ENCODE assay signal across 14 cellular contexts in genomic region chr12:52252175-52252615, GRCh38. TPM values are rescaled to one million over a fixed set of nuclear protein-coding genes. Genes with fewer than 3 reads are reported as not detected.
DNase-seq lines count a peak whose midpoint lies in the region; ATAC-seq, FAIRE-seq and TF ChIP-seq lines count a peak whose summit lies in the region.
"Not testable (repeated sequence)": the region's sequence is repeated elsewhere in the genome, so short reads cannot be mapped to it uniquely, and the experiment has no call there.
"Had no signal": no experiment of that assay in that cellular context is flagged by ENCODE, and none has a peak within 500 bp of the region (broad histone marks: within the 10 kb centered on the region; RNA-seq: fewer than 3 reads in every experiment).

No MANE protein-coding gene starts in this region.

- DNase-seq in ELR (ENCODE audit: low read depth) (peak; percentile 39), OCI-M1 (lab: John Stamatoyannopoulos, UW) (peak; percentile 9), WERI-Rb-1 (peak; percentile 33), K562 (ENCODE audit: extremely low read depth in 1 of 4, low spot score in 3 of 4) (peak in 2 of 4 experiments; percentile 21 to 25)
- DNase-seq in HFF-Myc (ENCODE audit: extremely low read depth, low read depth); fibroblast of mammary gland (ENCODE audit: low read depth); osteocyte (ENCODE audit: extremely low spot score, unreplicated experiment): not testable (repeated sequence)

- not testable (repeated sequence) for H2AFZ ChIP-seq in K562 (ENCODE audit: low read depth, low read length)

- H3K9me3 Mint-ChIP-seq in osteocyte (ENCODE audit: unreplicated experiment): not testable (repeated sequence)

- H3K4me1 Mint-ChIP-seq in osteocyte (ENCODE audit: unreplicated experiment): peaks cover 27% of the 10 kb centered on the region

- H3K36me3 Mint-ChIP-seq in osteocyte (ENCODE audit: unreplicated experiment): not testable (repeated sequence)

- CTCF ChIA-PET in K562 (lab: Yijun Ruan, JAX; ENCODE audit: low intra/inter-chr PET ratio): not testable (repeated sequence)

- WGBS in K562 (ENCODE audit: insufficient coverage, low coverage, missing lambda C conversion rate): 0% methylated on average over 8 of the region's 8 CpGs

- peak; percentile 63 for TF ChIP-seq CTCF in 22Rv1 (IDR thresholded peaks at IDR 0.05)
- peak; percentile 19 for TF ChIP-seq CTCF in HFF-Myc (IDR thresholded peaks at IDR 0.05; ENCODE audit: low read depth, low read length, missing control alignments)
- peak; percentile 66 for TF ChIP-seq CTCF in WERI-Rb-1 (IDR thresholded peaks at IDR 0.05; ENCODE audit: low read depth, low read length)
- peak; percentile 28 to 50 (median 30); a peak in 4 of 6 replicates for TF ChIP-seq CTCF in K562 (IDR thresholded peaks at IDR 0.05 in 2 of 3, conservative IDR thresholded peaks at IDR 0.05 in 1 of 3; ENCODE audit: insufficient read depth in 2 of 3, low read depth in 1 of 3, low read length in 3 of 3)
- TF ChIP-seq CTCF in fibroblast of mammary gland (conservative IDR thresholded peaks at IDR 0.05; ENCODE audit: control insufficient read depth, insufficient read depth, low read depth, low read length): peak; percentile 8
- TF ChIP-seq CTCF in osteocyte (IDR thresholded peaks at IDR 0.05): peak; percentile 27

- not testable (repeated sequence) for H3K27me3 Mint-ChIP-seq in osteocyte (ENCODE audit: unreplicated experiment)

- H3K27me3 ChIP-seq in WERI-Rb-1 (ENCODE audit: insufficient read depth, low read depth, severe bottlenecking) (peaks cover 25% of the 10 kb centered on the region), K562 (ENCODE audit: control insufficient read depth in 2 of 2, insufficient read depth in 2 of 2, low read length in 2 of 2) (peaks cover 31 to 70% of the 10 kb centered on the region in 2 experiments)

- H3K4me1 ChIP-seq in K562 (replicated peaks in 1 of 2; ENCODE audit: control insufficient read depth in 2 of 2, insufficient read depth in 2 of 2, low read length in 2 of 2): not testable (repeated sequence)

- POLR2A ChIA-PET in K562 (lab: Yijun Ruan, JAX): interaction anchor here (0.7 to 1.1 kb wide), 3 partner anchors 11 to 213 kb away, joined by 3 to 4 read pairs (median 3); no protein-coding TSS in a partner anchor

- TF ChIP-seq POLR2A in K562 (conservative IDR thresholded peaks at IDR 0.05): not testable (repeated sequence)

- intact Hi-C loops in K562 (cut with micrococcal nuclease): not testable (repeated sequence)

- H3K9ac ChIP-seq in K562 (ENCODE audit: insufficient read depth in 1 of 2, low read depth in 2 of 2, low read length in 2 of 2): not testable (repeated sequence)

- ATAC-seq in K562: peak; percentile 66

- not testable (repeated sequence) for H3K27ac Mint-ChIP-seq in osteocyte (ENCODE audit: unreplicated experiment)

- not testable (repeated sequence) for FAIRE-seq in K562 (lab: Jason Lieb, UNC)

- in situ Hi-C loops in K562 (cut with MboI): not testable (repeated sequence)

- not testable (repeated sequence) for BruUV-seq in K562 (replicated peaks; lab: Mats Ljungman, UMichigan)

- H4K20me1 ChIP-seq in K562 (replicated peaks; ENCODE audit: control insufficient read depth, insufficient read depth, low read length): 0 out of 2 replicates have a peak, but pooled peaks cover 11% of the 10 kb centered on the region

- not testable (repeated sequence) for H3K4me2 ChIP-seq in K562 (ENCODE audit: insufficient read depth, low read length)

- H3K4me3 Mint-ChIP-seq in osteocyte (ENCODE audit: unreplicated experiment): not testable (repeated sequence)

- H3K9me3 ChIP-seq in WERI-Rb-1 (ENCODE audit: severe bottlenecking); K562 (replicated peaks; ENCODE audit: control insufficient read depth, insufficient read depth, low read depth, low read length): not testable (repeated sequence)

- not testable (repeated sequence) for TF ChIP-seq RAD21 in K562 (CRISPR knock-in tag; conservative IDR thresholded peaks at IDR 0.05 in 1 of 2, IDR thresholded peaks at IDR 0.05 in 1 of 2)

- H3K79me2 ChIP-seq in K562 (ENCODE audit: control insufficient read depth, insufficient read depth, low read length): not testable (repeated sequence)

- TF ChIP-seq EP300 in K562 (IDR thresholded peaks at IDR 0.05; ENCODE audit: low read length): not testable (repeated sequence)

- H3K4me3 ChIP-seq in HFF-Myc (replicated peaks; ENCODE audit: low read depth, low read length); WERI-Rb-1 (ENCODE audit: low read depth, low read length); K562; fibroblast of mammary gland (ENCODE audit: control insufficient read depth, low read depth, low read length): not testable (repeated sequence)

- H3K36me3 ChIP-seq in WERI-Rb-1; K562 (ENCODE audit: control insufficient read depth, insufficient read depth, low read length): not testable (repeated sequence)

- H3K9me1 ChIP-seq in K562 (ENCODE audit: control insufficient read depth, insufficient read depth, low read length): not testable (repeated sequence)

- not testable (repeated sequence) for H3K27ac ChIP-seq in 22Rv1; WERI-Rb-1; K562 (ENCODE audit: extremely low read depth, low read depth, low read length)

TF ChIP-seq in K562, 482 proteins besides CTCF, POLR2A, EP300 and RAD21:
- TF ChIP-seq ZFP36 (IDR thresholded peaks at IDR 0.05; ENCODE audit: low read depth, low read length, partially characterized antibody): peak; percentile 15
TF ChIP-seq in K562: peak in this region for 1; not testable (repeated sequence) for 481.

RNA-seq across cellular contexts. Expression of gene KRT7, which starts 19.2 kb away (rescaled TPM):
- not detected in 2 replicates for total RNA-seq in K562 (2011; cell fraction: chromatin; rRNA removed; ENCODE audit: low replicate concordance)
- not detected in 2 replicates for total RNA-seq in K562 (2011; cell fraction: nucleolus; rRNA removed)
- not detected in 2 replicates for total RNA-seq in K562 (2011; cell fraction: nucleoplasm; rRNA removed)
- total RNA-seq in K562 (2014; rRNA removed): not detected in 2 replicates
- not detected in 2 replicates for total RNA-seq in K562 (2014; rRNA removed; fragmentation: Illumina TruSeq; extraction: Trizol)
- total RNA-seq in K562 (2015; rRNA removed; fragmentation: Illumina TruSeq; extraction: Trizol): not detected in 2 replicates
- 1.4 and 1.6 TPM in 2 replicates for total RNA-seq in K562 (2021)
- polyA plus RNA-seq in K562 (2011; rRNA removed): not detected in 2 replicates
- polyA plus RNA-seq in K562 (2011; cell fraction: cytosol; rRNA removed): not detected in 2 replicates
- not detected in 2 replicates for polyA plus RNA-seq in K562 (2011; cell fraction: nucleus; rRNA removed)
- polyA plus RNA-seq in K562 (2012): not detected in 2 replicates
- polyA plus RNA-seq in K562 (2014; fragmentation: Illumina TruSeq; extraction: Trizol): not detected in 2 replicates
- not detected for polyA plus RNA-seq in K562 (2014; fragmentation: Nextera tagmentation; extraction: Ambion mirVana)
- polyA plus RNA-seq in K562 (2014; rRNA removed): not detected in 2 replicates
- not detected in 2 replicates for polyA minus RNA-seq in K562 (2011; rRNA and poly(A)+ RNA removed)
- polyA minus RNA-seq in K562 (2011; cell fraction: cytosol; rRNA and poly(A)+ RNA removed): 3.6 and 12.1 TPM in 2 replicates
- polyA minus RNA-seq in K562 (2011; cell fraction: nucleus; rRNA and poly(A)+ RNA removed): 1.7 and 2.2 TPM in 2 replicates
- 168 and 178 TPM in 2 replicates for total RNA-seq in osteocyte

RNA-seq across cellular contexts. Expression of gene KRT86, which starts 22.2 kb away (rescaled TPM):
- not detected in 2 replicates for total RNA-seq in K562 (2011; cell fraction: chromatin; rRNA removed; ENCODE audit: low replicate concordance)
- not detected in 2 replicates for total RNA-seq in K562 (2011; cell fraction: nucleolus; rRNA removed)
- not detected in 2 replicates for total RNA-seq in K562 (2011; cell fraction: nucleoplasm; rRNA removed)
- total RNA-seq in K562 (2014; rRNA removed): not detected in 2 replicates
- total RNA-seq in K562 (2014; rRNA removed; fragmentation: Illumina TruSeq; extraction: Trizol): not detected in 2 replicates
- total RNA-seq in K562 (2015; rRNA removed; fragmentation: Illumina TruSeq; extraction: Trizol): not detected in 2 replicates
- total RNA-seq in K562 (2021): not detected in 2 replicates
- polyA plus RNA-seq in K562 (2011; rRNA removed): not detected in 2 replicates
- not detected in 2 replicates for polyA plus RNA-seq in K562 (2011; cell fraction: cytosol; rRNA removed)
- not detected in 2 replicates for polyA plus RNA-seq in K562 (2011; cell fraction: nucleus; rRNA removed)
- 0.14 TPM in 1 of 2 replicates, not detected in the other for polyA plus RNA-seq in K562 (2012)
- polyA plus RNA-seq in K562 (2014; fragmentation: Illumina TruSeq; extraction: Trizol): not detected in 2 replicates
- polyA plus RNA-seq in K562 (2014; fragmentation: Nextera tagmentation; extraction: Ambion mirVana): not detected
- polyA plus RNA-seq in K562 (2014; rRNA removed): not detected in 2 replicates
- polyA minus RNA-seq in K562 (2011; rRNA and poly(A)+ RNA removed): not detected in 2 replicates
- not detected in 2 replicates for polyA minus RNA-seq in K562 (2011; cell fraction: cytosol; rRNA and poly(A)+ RNA removed)
- polyA minus RNA-seq in K562 (2011; cell fraction: nucleus; rRNA and poly(A)+ RNA removed): not detected in 2 replicates
- 0.24 TPM in 2 replicates for total RNA-seq in osteocyte
- total RNA-seq: activated T-cell treated with anti-CD3 and anti-CD28 coated beads, Interleukin-2, amount 50 U/mL, for 4 hours; stomach had no signal
- polyA plus RNA-seq: stomach had no signal

RNA-seq across cellular contexts. Expression of gene KRT81, which starts 39.1 kb away (rescaled TPM):
- not detected in 2 replicates for total RNA-seq in K562 (2011; cell fraction: chromatin; rRNA removed; ENCODE audit: low replicate concordance)
- total RNA-seq in K562 (2011; cell fraction: nucleolus; rRNA removed): not detected in 2 replicates
- not detected in 2 replicates for total RNA-seq in K562 (2011; cell fraction: nucleoplasm; rRNA removed)
- total RNA-seq in K562 (2014; rRNA removed): not detected in 2 replicates
- not detected in 2 replicates for total RNA-seq in K562 (2014; rRNA removed; fragmentation: Illumina TruSeq; extraction: Trizol)
- total RNA-seq in K562 (2015; rRNA removed; fragmentation: Illumina TruSeq; extraction: Trizol): not detected in 2 replicates
- 0.25 and 0.27 TPM in 2 replicates for total RNA-seq in K562 (2021)
- not detected in 2 replicates for polyA plus RNA-seq in K562 (2011; rRNA removed)
- not detected in 2 replicates for polyA plus RNA-seq in K562 (2011; cell fraction: cytosol; rRNA removed)
- polyA plus RNA-seq in K562 (2011; cell fraction: nucleus; rRNA removed): not detected in 2 replicates
- polyA plus RNA-seq in K562 (2012): 0.47 TPM in 1 of 2 replicates, not detected in the other
- not detected in 2 replicates for polyA plus RNA-seq in K562 (2014; fragmentation: Illumina TruSeq; extraction: Trizol)
- polyA plus RNA-seq in K562 (2014; fragmentation: Nextera tagmentation; extraction: Ambion mirVana): not detected
- not detected in 2 replicates for polyA plus RNA-seq in K562 (2014; rRNA removed)
- not detected in 2 replicates for polyA minus RNA-seq in K562 (2011; rRNA and poly(A)+ RNA removed)
- not detected in 2 replicates for polyA minus RNA-seq in K562 (2011; cell fraction: cytosol; rRNA and poly(A)+ RNA removed)
- not detected in 2 replicates for polyA minus RNA-seq in K562 (2011; cell fraction: nucleus; rRNA and poly(A)+ RNA removed)
- 0.50 and 0.83 TPM in 2 replicates for total RNA-seq in osteocyte
- total RNA-seq: activated CD4-positive, alpha-beta memory T cell treated with anti-CD3 and anti-CD28 coated beads for 36 hours; activated naive CD4-positive, alpha-beta T cell treated with anti-CD3 and anti-CD28 coated beads, Interleukin-2, amount 50 U/mL, for 72 hours; stomach; ureter had no signal
- polyA plus RNA-seq: small intestine had no signal

Comparison
In these comparisons a context has a peak if more than half of its experiments do, and no peak if none do; other contexts are left out.
1. CTCF ChIP-seq: peak in every context shown above with its lines; median percentile 66 in WERI-Rb-1; 63 in 22Rv1; 30 in K562; 27 in osteocyte; 19 in HFF-Myc; 8 in fibroblast of mammary gland.
2. RNA of gene KRT7, which starts 19.2 kb away (total RNA-seq): 168 to 178 TPM in osteocyte; 1.4 to 1.6 TPM in K562; every median in the first group is over 10 times any median in the second.